9 cellular contexts compared by ENCODE assay signal in genomic region chr4:88414755-88415154, GRCh38. TPM values are rescaled to one million over a fixed set of nuclear protein-coding genes. Genes with fewer than 3 reads are reported as not detected.
"Had no signal": no experiment of that assay in that cellular context is flagged by ENCODE, and none has a peak within 500 bp of the region (broad histone marks: within the 10 kb centered on the region; RNA-seq: fewer than 3 reads in every experiment).

No MANE protein-coding gene starts in this region.

- FAIRE-seq: H54, HTR-8/SVneo had no signal

- H3K27ac ChIP-seq: KMS-11 had no signal

- H3K27ac Mint-ChIP-seq: GM23338 had no signal

- DNase-seq: H9, HCEC 1CT, IMR-90, Karpas-422, KBM-7 had no signal

- H3K4me1 Mint-ChIP-seq: H9 had no signal

- ATAC-seq: GM23338 had no signal

- H3K4me2 ChIP-seq: GM23338, KMS-11 had no signal

- H3K4me3 ChIP-seq: GM23338 had no signal

- H3K9me3 Mint-ChIP-seq: GM23338, H9 had no signal

- H3K4me3 Mint-ChIP-seq: GM23338, H9 had no signal

- H3K9ac ChIP-seq: KMS-11 had no signal

- H2AFZ ChIP-seq: GM23338 had no signal

RNA-seq across cellular contexts. Expression of gene HERC5, which starts 42.2 kb away (rescaled TPM):
- polyA plus RNA-seq: IMR-90 had no signal
